ENCODE assay signal across 8 cellular contexts in the genomic region with DNA sequence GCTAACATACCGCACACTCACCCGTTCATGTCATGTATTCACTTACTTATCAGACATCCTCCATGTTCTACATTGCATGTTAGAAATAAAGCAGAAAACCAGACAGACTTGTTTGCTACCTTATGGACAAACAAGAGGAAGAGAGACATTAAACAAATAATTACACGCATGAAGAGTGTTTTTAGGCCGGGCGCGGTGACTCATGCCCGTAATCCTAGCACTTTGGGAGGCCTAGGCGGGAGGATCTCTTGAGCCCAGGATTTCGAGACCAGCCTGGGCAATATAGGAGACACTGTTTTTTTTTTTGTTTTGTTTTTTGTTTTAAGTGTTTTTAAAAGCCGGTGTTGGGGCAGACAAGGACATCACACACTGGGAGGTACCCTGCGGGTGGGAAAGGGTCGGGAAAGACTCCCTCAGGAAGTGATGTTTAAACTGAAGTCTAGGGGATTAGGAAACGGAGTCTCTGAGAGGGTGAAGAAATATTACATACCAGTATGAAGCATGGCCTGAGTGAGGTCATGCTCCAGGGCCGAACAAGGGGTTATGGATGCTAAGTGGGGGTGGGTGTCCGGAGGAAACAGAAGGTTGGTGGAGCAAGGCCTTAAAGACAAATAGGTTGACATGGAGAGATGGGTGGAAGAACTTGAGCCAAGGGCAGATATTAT. TPM values are rescaled to one million over a fixed set of nuclear protein-coding genes. Genes with fewer than 3 reads are reported as not detected.
A peak's percentile ranks its signal among the peaks of the same experiment; 100 is the strongest.
DNase-seq lines count a peak whose midpoint lies in the region; ATAC-seq, FAIRE-seq and TF ChIP-seq lines count a peak whose summit lies in the region.

No MANE protein-coding gene starts in this region.

- no peak for FAIRE-seq in HTR-8/SVneo (lab: Jason Lieb, UNC)

- no peaks in the 10 kb centered on the region for H3K9me2 ChIP-seq in hepatocyte (replicated peaks; ENCODE audit: insufficient read depth)

- no peak for TF ChIP-seq CTCF in hepatocyte (IDR thresholded peaks at IDR 0.05; ENCODE audit: poor library complexity)

- peaks cover 16% of the 10 kb centered on the region for H4K20me1 ChIP-seq in hepatocyte (ENCODE audit: insufficient read depth, poor library complexity, severe bottlenecking)

- H3K36me3 ChIP-seq in hepatocyte (replicated peaks; ENCODE audit: insufficient read depth, low read depth): no peaks in the 10 kb centered on the region
- H3K36me3 ChIP-seq in subcutaneous abdominal adipose tissue (ENCODE audit: control insufficient read depth in 5 of 5, insufficient read depth in 5 of 5, low read length in 5 of 5): no peaks in the 10 kb centered on the region

- peaks cover 22% of the 10 kb centered on the region for H3K79me2 ChIP-seq in hepatocyte

- H3K4me3 ChIP-seq in hepatocyte (no peak overlapping the region), subcutaneous abdominal adipose tissue (ENCODE audit: low read depth in 1 of 5, low read length in 5 of 5) (peak overlapping the region in 3 of 5 donors; percentile 3 to 47 (median 43))

- 67% methylated on average over 15 of the region's 15 CpGs for WGBS in hepatocyte (ENCODE audit: low lambda C conversion rate, missing lambda C conversion rate)

- no peaks in the 10 kb centered on the region for H3K27me3 Mint-ChIP-seq in activated CD8-positive, alpha-beta T cell treated with anti-CD3 and anti-CD28 coated beads, Interleukin-2, amount 10 ng/mL, durations not matched to agents 7 days and 5 days (ENCODE audit: low read depth)

- CTCF ChIA-PET in activated CD8-positive, alpha-beta T cell treated with anti-CD3 and anti-CD28 coated beads, Interleukin-2, amount 10 ng/mL, durations not matched to agents 7 days and 5 days (lab: Charles Lee): interaction anchor here (0.9 to 8.4 kb wide), 8 partner anchors 12 to 97 kb away, joined by 3 to 172 read pairs (median 5); no protein-coding TSS in a partner anchor

- H3K4me3 Mint-ChIP-seq in activated CD8-positive, alpha-beta T cell treated with anti-CD3 and anti-CD28 coated beads, Interleukin-2, amount 10 ng/mL, durations not matched to agents 7 days and 5 days: peak overlapping the region; percentile 12

- ATAC-seq in activated CD8-positive, alpha-beta T cell treated with anti-CD3 and anti-CD28 coated beads, Interleukin-2, amount 10 ng/mL, durations not matched to agents 7 days and 5 days: no peak

- H3K27me3 ChIP-seq in hepatocyte (no peaks in the 10 kb centered on the region), subcutaneous abdominal adipose tissue (ENCODE audit: control insufficient read depth in 5 of 5, insufficient read depth in 4 of 5, low read length in 5 of 5) (no peaks in the 10 kb centered on the region)

- H3K9ac ChIP-seq in subcutaneous abdominal adipose tissue (ENCODE audit: low read length in 5 of 5): peak overlapping the region; percentile 36 to 99 (median 87)

- H3K9me3 ChIP-seq in hepatocyte (ENCODE audit: low read depth) (no peaks in the 10 kb centered on the region), subcutaneous abdominal adipose tissue (ENCODE audit: control insufficient read depth in 5 of 5, low read length in 5 of 5) (no peaks in the 10 kb centered on the region)

- DNase-seq in SIG-M5 treated with dmso at 0.1 percent for 504 hours (lab: John Stamatoyannopoulos, UW; ENCODE audit: unreplicated experiment) (peak; percentile 30), SIG-M5 (lab: John Stamatoyannopoulos, UW) (no peak), hepatocyte (ENCODE audit: low spot score) (peak; percentile 34), NOMO-1 treated with DMSO at 0.1 percent for 48 hours (lab: John Stamatoyannopoulos, UW; ENCODE audit: unreplicated experiment) (no peak), NCI-H2081 treated with DMSO at 0.1 percent for 48 hours (lab: John Stamatoyannopoulos, UW) (no peak), HTR-8/SVneo (ENCODE audit: insufficient read length, low spot score) (no peak)
- no peak for DNase-seq in activated CD8-positive, alpha-beta T cell treated with anti-CD3 and anti-CD28 coated beads, Interleukin-2, amount 10 ng/mL, durations not matched to agents 7 days and 5 days

- H3K27ac ChIP-seq in hepatocyte (peak overlapping the region; percentile 99), subcutaneous abdominal adipose tissue (ENCODE audit: low read depth, low read length) (peak overlapping the region; percentile 100)

- peaks cover 40% of the 10 kb centered on the region for H3K4me1 ChIP-seq in hepatocyte (ENCODE audit: insufficient read depth)
- H3K4me1 ChIP-seq in subcutaneous abdominal adipose tissue (ENCODE audit: control insufficient read depth in 5 of 5, insufficient read depth in 5 of 5, low read length in 5 of 5): peaks cover 19 to 73% (median 56%) of the 10 kb centered on the region in 5 donors

- H3K4me2 ChIP-seq in hepatocyte: peak overlapping the region; percentile 87

- peak overlapping the region; percentile 10 for H2AFZ ChIP-seq in hepatocyte

- H3K9me3 Mint-ChIP-seq in activated CD8-positive, alpha-beta T cell treated with anti-CD3 and anti-CD28 coated beads, Interleukin-2, amount 10 ng/mL, durations not matched to agents 7 days and 5 days (ENCODE audit: insufficient read depth): no peaks in the 10 kb centered on the region

- peaks cover 60% of the 10 kb centered on the region for H3K4me1 Mint-ChIP-seq in activated CD8-positive, alpha-beta T cell treated with anti-CD3 and anti-CD28 coated beads, Interleukin-2, amount 10 ng/mL, durations not matched to agents 7 days and 5 days (ENCODE audit: low read depth)

- POLR2A ChIA-PET in activated CD8-positive, alpha-beta T cell treated with anti-CD3 and anti-CD28 coated beads, Interleukin-2, amount 10 ng/mL, durations not matched to agents 7 days and 5 days (lab: Charles Lee): interaction anchor here (0.6 to 5.0 kb wide), 7 partner anchors 15 to 591 kb away, joined by 3 to 36 read pairs (median 4); a partner anchor contains a TSS

- H3K27ac Mint-ChIP-seq in activated CD8-positive, alpha-beta T cell treated with anti-CD3 and anti-CD28 coated beads, Interleukin-2, amount 10 ng/mL, durations not matched to agents 7 days and 5 days: peak overlapping the region; percentile 98

- peaks cover 11% of the 10 kb centered on the region for H3K36me3 Mint-ChIP-seq in activated CD8-positive, alpha-beta T cell treated with anti-CD3 and anti-CD28 coated beads, Interleukin-2, amount 10 ng/mL, durations not matched to agents 7 days and 5 days (ENCODE audit: low read depth)

RNA-seq across cellular contexts. Expression of a gene that starts 2.1 kb away (rescaled TPM):
- 10 to 100 TPM; 48.3 to 49.1 TPM for total RNA-seq in activated CD8-positive, alpha-beta T cell treated with anti-CD3 and anti-CD28 coated beads, Interleukin-2, amount 10 ng/mL, durations not matched to agents 7 days and 5 days
- total RNA-seq in hepatocyte: 55.4 and 61.2 TPM in 2 replicates
- 25.7 and 30.5 TPM in 2 replicates for polyA plus RNA-seq in hepatocyte

Comparison
In these comparisons a context has a peak if more than half of its experiments do, and no peak if none do; other contexts are left out.
1. DNase-seq: peak in SIG-M5 treated with dmso at 0.1 percent for 504 hours (single experiment) and hepatocyte (single experiment); none in SIG-M5 (single experiment), activated CD8-positive, alpha-beta T cell treated with anti-CD3 and anti-CD28 coated beads, Interleukin-2, amount 10 ng/mL, durations not matched to agents 7 days and 5 days (single experiment), NOMO-1 treated with DMSO at 0.1 percent for 48 hours (single experiment), NCI-H2081 treated with DMSO at 0.1 percent for 48 hours (single experiment) and HTR-8/SVneo (single experiment).